In the genomic region with DNA sequence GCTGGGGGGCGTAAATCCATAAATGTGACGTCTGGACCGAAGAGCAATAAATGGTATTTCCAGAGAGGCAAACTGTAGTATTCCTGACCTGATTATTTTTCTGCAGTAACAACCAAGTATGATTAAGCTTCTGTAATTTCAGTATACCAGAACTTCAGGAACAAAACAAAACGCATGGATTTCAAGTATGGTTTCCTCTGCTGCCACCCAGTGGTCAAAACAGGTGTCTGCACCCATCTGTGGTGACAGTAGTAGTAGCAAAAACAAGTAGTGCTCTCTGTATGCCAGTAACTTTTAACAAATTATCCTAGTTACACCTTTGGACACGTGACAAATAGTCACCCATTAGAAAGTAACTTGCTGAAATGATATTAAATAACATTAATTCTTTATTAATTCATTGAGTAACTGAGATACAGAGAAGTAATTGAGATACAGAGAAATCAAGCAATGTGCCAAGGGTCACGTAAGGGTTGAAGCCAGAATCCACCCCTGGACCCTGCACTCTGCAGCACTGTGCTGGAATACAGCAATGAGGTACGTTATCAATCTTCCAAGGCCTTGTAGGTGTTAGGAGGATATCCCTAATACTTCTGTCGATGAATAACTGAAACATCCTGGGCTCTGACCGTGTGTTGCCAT, we compare ENCODE assay signal across 1 cellular context.
TF ChIP-seq lines count a peak whose summit lies in the region.

No MANE protein-coding gene starts in this region.

TF ChIP-seq in H1, 55 proteins besides CTCF, POLR2A, EP300 and RAD21:
- TF ChIP-seq CBX8 (IDR thresholded peaks at IDR 0.05; ENCODE audit: borderline replicate concordance, low read depth, low read length) (no peak), SUZ12 (IDR thresholded peaks at IDR 0.05; ENCODE audit: low read length) (no peak), CBX5 (IDR thresholded peaks at IDR 0.05; ENCODE audit: low read depth, low read length) (no peak), CEBPB (IDR thresholded peaks at IDR 0.05; ENCODE audit: low read depth, low read length) (no peak), HDAC6 (IDR thresholded peaks at IDR 0.05; ENCODE audit: low read depth, low read length) (no peak), SAP30 (IDR thresholded peaks at IDR 0.05; ENCODE audit: insufficient read depth, insufficient replicate concordance, low read length) (no peak)
- TF ChIP-seq, protein P1, sequence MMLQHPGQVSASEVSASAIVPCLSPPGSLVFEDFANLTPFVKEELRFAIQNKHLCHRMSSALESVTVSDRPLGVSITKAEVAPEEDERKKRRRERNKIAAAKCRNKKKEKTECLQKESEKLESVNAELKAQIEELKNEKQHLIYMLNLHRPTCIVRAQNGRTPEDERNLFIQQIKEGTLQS (IDR thresholded peaks at IDR 0.05; ENCODE audit: insufficient read depth, low read depth, low read length): no peak
- TF ChIP-seq, protein P2, sequence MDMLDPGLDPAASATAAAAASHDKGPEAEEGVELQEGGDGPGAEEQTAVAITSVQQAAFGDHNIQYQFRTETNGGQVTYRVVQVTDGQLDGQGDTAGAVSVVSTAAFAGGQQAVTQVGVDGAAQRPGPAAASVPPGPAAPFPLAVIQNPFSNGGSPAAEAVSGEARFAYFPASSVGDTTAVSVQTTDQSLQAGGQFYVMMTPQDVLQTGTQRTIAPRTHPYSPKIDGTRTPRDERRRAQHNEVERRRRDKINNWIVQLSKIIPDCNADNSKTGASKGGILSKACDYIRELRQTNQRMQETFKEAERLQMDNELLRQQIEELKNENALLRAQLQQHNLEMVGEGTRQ (IDR thresholded peaks at IDR 0.05; ENCODE audit: low read length): peak; percentile 26; the same call in 1 of the 2 replicates
